In genomic region chr1:7013833-7014639, GRCh38 we compare ENCODE assay signal across 1 cellular context.
TF ChIP-seq lines count a peak whose summit lies in the region.

No MANE protein-coding gene starts in this region.

TF ChIP-seq in H1, 55 proteins besides CTCF, POLR2A, EP300 and RAD21 (continued from another document):
- TF ChIP-seq, protein P1, sequence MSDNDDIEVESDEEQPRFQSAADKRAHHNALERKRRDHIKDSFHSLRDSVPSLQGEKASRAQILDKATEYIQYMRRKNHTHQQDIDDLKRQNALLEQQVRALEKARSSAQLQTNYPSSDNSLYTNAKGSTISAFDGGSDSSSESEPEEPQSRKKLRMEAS (IDR thresholded peaks at IDR 0.05): no peak
- no peak for TF ChIP-seq GABPA (IDR thresholded peaks at IDR 0.05; ENCODE audit: borderline replicate concordance, insufficient read depth, low read length)
- no peak for TF ChIP-seq GTF2F1 (IDR thresholded peaks at IDR 0.05; ENCODE audit: borderline replicate concordance, low read depth, low read length)
- TF ChIP-seq CTBP2 (IDR thresholded peaks at IDR 0.05; ENCODE audit: borderline replicate concordance, insufficient read depth, insufficient read length, low read length): no peak
- no peak for TF ChIP-seq TCF12 (IDR thresholded peaks at IDR 0.05; ENCODE audit: low read depth, low read length)
